Comparison of ENCODE assay signal across 8 cellular contexts in the genomic region with DNA sequence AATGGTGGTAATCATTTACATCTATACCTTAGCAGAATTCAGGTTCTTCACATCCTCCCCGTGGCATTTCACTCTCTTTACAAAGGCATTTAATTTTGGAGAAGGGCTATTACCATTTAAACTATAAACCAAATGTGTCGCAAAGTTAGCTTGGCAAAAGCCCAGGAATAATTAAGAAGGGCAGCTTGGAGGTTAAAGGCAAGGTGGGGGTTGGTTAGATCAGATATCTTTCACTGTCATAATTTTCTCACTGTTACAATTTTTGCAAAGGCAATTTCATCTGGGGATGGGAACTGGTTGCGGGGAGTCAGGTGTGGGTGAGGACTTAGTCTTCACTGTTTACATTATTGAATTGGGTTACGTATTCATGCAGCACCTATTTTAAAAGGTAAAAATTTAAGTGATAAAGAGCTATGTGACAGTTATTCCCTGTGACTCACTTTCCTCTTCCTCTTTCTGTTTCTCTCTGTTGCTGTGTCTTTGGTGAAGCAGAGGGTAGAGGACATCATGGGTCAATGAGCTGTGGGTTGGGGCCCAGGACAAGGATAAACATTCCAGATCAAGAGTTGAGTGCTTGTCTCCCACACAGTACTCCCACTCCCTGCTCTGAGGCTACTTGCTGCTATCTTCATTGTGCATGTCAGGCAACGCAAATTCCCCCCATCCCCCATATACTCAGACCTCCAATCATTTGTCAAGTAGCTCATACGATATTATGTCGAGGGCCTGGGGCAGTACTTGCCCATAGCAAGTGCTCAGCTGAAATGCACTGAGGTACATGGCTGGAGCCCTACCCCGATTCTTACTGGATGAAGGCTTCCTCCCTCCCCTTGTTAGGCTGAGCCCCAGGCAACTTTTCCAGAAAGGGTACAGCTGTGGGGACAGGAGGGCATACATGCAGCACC.
DNase-seq lines count a peak whose midpoint lies in the region; FAIRE-seq and TF ChIP-seq lines count a peak whose summit lies in the region.
"Had no signal": no experiment of that assay in that cellular context is flagged by ENCODE, and none has a peak within 500 bp of the region (broad histone marks: within the 10 kb centered on the region; RNA-seq: fewer than 3 reads in every experiment).

No MANE protein-coding gene starts in this region.

- peaks cover 5% of the 10 kb centered on the region for H3K36me3 Mint-ChIP-seq in activated T-helper 1 cell treated with anti-CD3 and anti-CD28 coated beads, Interleukin-12 subunit alpha, Interleukin-12 subunit beta, Interleukin-2, Interleukin-4 antibody, amounts not matched to agents 30 ng/mL and 10 ng/mL and 1 ng/mL, durations not matched to agents 14 hours and 24 hours and 36 hours (ENCODE audit: low read depth)

- FAIRE-seq in GM19239 (lab: Jason Lieb, UNC): peak; percentile 47

- peaks cover 45% of the 10 kb centered on the region for H3K4me1 Mint-ChIP-seq in activated T-helper 1 cell treated with anti-CD3 and anti-CD28 coated beads, Interleukin-12 subunit alpha, Interleukin-12 subunit beta, Interleukin-2, Interleukin-4 antibody, amounts not matched to agents 30 ng/mL and 10 ng/mL and 1 ng/mL, durations not matched to agents 14 hours and 24 hours and 36 hours (ENCODE audit: low read depth)

- no peak for TF ChIP-seq CTCF in NB4 (IDR thresholded peaks at IDR 0.05; ENCODE audit: low read depth, low read length)
- TF ChIP-seq CTCF in spleen (IDR thresholded peaks at IDR 0.05 in 8 of 11, conservative IDR thresholded peaks at IDR 0.05 in 3 of 11): no peak

- H3K27me3 Mint-ChIP-seq in activated T-helper 1 cell treated with anti-CD3 and anti-CD28 coated beads, Interleukin-12 subunit alpha, Interleukin-12 subunit beta, Interleukin-2, Interleukin-4 antibody, amounts not matched to agents 30 ng/mL and 10 ng/mL and 1 ng/mL, durations not matched to agents 14 hours and 24 hours and 36 hours (ENCODE audit: insufficient read depth): no peaks in the 10 kb centered on the region

- H3K36me3 ChIP-seq in spleen: no peaks in the 10 kb centered on the region

- no peaks in the 10 kb centered on the region for H3K27me3 ChIP-seq in spleen (replicated peaks in 1 of 7)

- H3K4me1 ChIP-seq in spleen: peaks cover 0 to 42% (median 22%) of the 10 kb centered on the region in 6 donors

- H3K27ac Mint-ChIP-seq in activated T-helper 1 cell treated with anti-CD3 and anti-CD28 coated beads, Interleukin-12 subunit alpha, Interleukin-12 subunit beta, Interleukin-2, Interleukin-4 antibody, amounts not matched to agents 30 ng/mL and 10 ng/mL and 1 ng/mL, durations not matched to agents 14 hours and 24 hours and 36 hours: peak overlapping the region; percentile 62

- intact Hi-C loops in activated T-helper 1 cell treated with anti-CD3 and anti-CD28 coated beads, Interleukin-12 subunit alpha, Interleukin-12 subunit beta, Interleukin-2, Interleukin-4 antibody, amounts not matched to agents 30 ng/mL and 10 ng/mL and 1 ng/mL, durations not matched to agents 14 hours and 24 hours and 36 hours (cut with micrococcal nuclease): no loop called here
- intact Hi-C loops in spleen (cut with DNase I; ENCODE audit: low total_unique reads): no loop called here

- TF ChIP-seq POLR2A in NB4 (IDR thresholded peaks at IDR 0.05; ENCODE audit: extremely low read depth, insufficient read length) (no peak), spleen (IDR thresholded peaks at IDR 0.05) (no peak)

- no peaks in the 10 kb centered on the region for H3K9me3 Mint-ChIP-seq in activated T-helper 1 cell treated with anti-CD3 and anti-CD28 coated beads, Interleukin-12 subunit alpha, Interleukin-12 subunit beta, Interleukin-2, Interleukin-4 antibody, amounts not matched to agents 30 ng/mL and 10 ng/mL and 1 ng/mL, durations not matched to agents 14 hours and 24 hours and 36 hours

- 63 to 73% (median 69%) methylated on average over 8 of the region's 8 CpGs for WGBS in spleen, 5 donors

- no peak overlapping the region for H3K4me3 Mint-ChIP-seq in activated T-helper 1 cell treated with anti-CD3 and anti-CD28 coated beads, Interleukin-12 subunit alpha, Interleukin-12 subunit beta, Interleukin-2, Interleukin-4 antibody, amounts not matched to agents 30 ng/mL and 10 ng/mL and 1 ng/mL, durations not matched to agents 14 hours and 24 hours and 36 hours

- no peaks in the 10 kb centered on the region for H3K9me3 ChIP-seq in spleen

- peak overlapping the region; percentile 14 for H3K4me3 ChIP-seq in NB4 (ENCODE audit: low read depth, low read length)
- no peak overlapping the region for H3K4me3 ChIP-seq in spleen

- DNase-seq in GM19239 (ENCODE audit: insufficient read length, low spot score) (no peak), NB4 (ENCODE audit: low read depth) (peak; percentile 99), spleen (no peak), COR-L47 (lab: John Stamatoyannopoulos, UW) (no peak), NCI-H1105 (lab: John Stamatoyannopoulos, UW) (no peak)
- no peak for DNase-seq in activated T-helper 1 cell treated with anti-CD3 and anti-CD28 coated beads, Interleukin-12 subunit alpha, Interleukin-12 subunit beta, Interleukin-2, Interleukin-4 antibody, amounts not matched to agents 30 ng/mL and 10 ng/mL and 1 ng/mL, durations not matched to agents 14 hours and 24 hours and 36 hours (ENCODE audit: low spot score)
- DNase-seq in stimulated activated CD8-positive, alpha-beta memory T cell treated with anti-CD3 and anti-CD28 coated beads, Interleukin-4, amount 100 ng/mL, for 48 hours: no peak
- DNase-seq: NCI-H2227 treated with DMSO at 0.1 percent for 48 hours had no signal

- peak overlapping the region in 6 of 8 donors; percentile 4 to 53 (median 42) for H3K27ac ChIP-seq in spleen
